8 cellular contexts compared by ENCODE assay signal in genomic region chr16:11105038-11105903, GRCh38.
DNase-seq lines count a peak whose midpoint lies in the region; ATAC-seq and TF ChIP-seq lines count a peak whose summit lies in the region.

No MANE protein-coding gene starts in this region.

- peaks cover 6 to 41% (median 26%) of the 10 kb centered on the region in 6 donors for H3K4me1 ChIP-seq in spleen

- peak overlapping the region in 7 of 8 donors; percentile 54 to 84 (median 68) for H3K27ac ChIP-seq in spleen

- peak overlapping the region in 1 of 8 donors; percentile 30 for H3K4me3 ChIP-seq in spleen

- peak; percentile 65 for ATAC-seq in GM18861 (IDR thresholded peaks at IDR 0.05; ENCODE audit: unreplicated experiment)
- ATAC-seq in HG03060 (IDR thresholded peaks at IDR 0.05; ENCODE audit: low read depth, unreplicated experiment) = peak; percentile 57
- peak; percentile 62 to 69 for ATAC-seq in left cardiac atrium

- intact Hi-C loops in left cardiac atrium (cut with DNase I) = loop anchor here in 1 of 2 donors (10.0 kb wide), 1 partner anchor 140 kb away; no protein-coding TSS in a partner anchor
- intact Hi-C loops in spleen (cut with DNase I; ENCODE audit: low total_unique reads) = no loop called here

- H3K27me3 ChIP-seq in spleen (replicated peaks in 1 of 7) = no peaks in the 10 kb centered on the region

- DNase-seq in AG08395 (ENCODE audit: low spot score) (peak; percentile 87), NCI-H2171 treated with DMSO at 0.1 percent for 48 hours (lab: John Stamatoyannopoulos, UW) (peak; percentile 96), left cardiac atrium (peak; percentile 56), spleen (no peak), cortex of kidney (lab: John Stamatoyannopoulos, UW) (no peak)
- peak; percentile 19 for DNase-seq in activated effector memory CD4-positive, alpha-beta T cell treated with Interleukin-2 at 50 U/mL for 16 hours

- peak in 1 of 11 experiments; percentile 21 for TF ChIP-seq CTCF in spleen (IDR thresholded peaks at IDR 0.05 in 8 of 11, conservative IDR thresholded peaks at IDR 0.05 in 3 of 11)

- no peak for TF ChIP-seq POLR2A in spleen (IDR thresholded peaks at IDR 0.05)

- 16 to 26% (median 23%) methylated on average over 7 of the region's 7 CpGs for WGBS in spleen, 5 donors

- peaks cover 0 to 2% (median 0%) of the 10 kb centered on the region in 8 donors for H3K9me3 ChIP-seq in spleen

- peaks cover 0 to 25% (median 0%) of the 10 kb centered on the region in 6 donors for H3K36me3 ChIP-seq in spleen

Comparison
In these comparisons a context has a peak if more than half of its experiments do, and no peak if none do; other contexts are left out.
1. DNase-seq: peak in AG08395 (single experiment), NCI-H2171 treated with DMSO at 0.1 percent for 48 hours (single experiment), activated effector memory CD4-positive, alpha-beta T cell treated with Interleukin-2 at 50 U/mL for 16 hours (single experiment) and left cardiac atrium (single experiment); none in spleen (single experiment) and cortex of kidney (single experiment).
2. Peak in every context shown above with its lines, with median percentiles within 50 percentile points of each other: ATAC-seq.